22 cellular contexts compared by ENCODE assay signal in the genomic region with DNA sequence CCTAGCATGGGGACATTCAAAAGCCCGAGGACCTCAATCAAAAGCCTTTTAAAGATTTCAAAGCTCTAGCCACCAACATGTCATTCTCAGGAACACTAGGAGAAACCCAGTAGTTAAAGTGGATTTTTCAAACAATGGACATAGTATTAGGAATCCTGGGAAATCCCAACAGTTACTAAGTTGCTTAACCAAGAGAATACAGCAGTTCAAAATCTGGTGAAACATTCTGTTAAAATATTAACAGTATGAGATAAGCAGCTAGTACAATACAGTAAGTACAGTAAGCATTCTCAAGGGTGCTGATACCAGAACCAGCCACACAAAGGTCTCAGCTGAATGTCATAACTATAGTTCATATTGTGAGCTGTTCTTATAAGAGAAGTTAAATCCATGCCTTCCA.
DNase-seq lines count a peak whose midpoint lies in the region; ATAC-seq, FAIRE-seq and TF ChIP-seq lines count a peak whose summit lies in the region.
"Had no signal": no experiment of that assay in that cellular context is flagged by ENCODE, and none has a peak within 500 bp of the region (broad histone marks: within the 10 kb centered on the region; RNA-seq: fewer than 3 reads in every experiment).

No MANE protein-coding gene starts in this region.

- H3K36me3 ChIP-seq in K562 (ENCODE audit: control insufficient read depth, insufficient read depth, low read length) (no peaks in the 10 kb centered on the region), kidney epithelial cell (ENCODE audit: control insufficient read depth, insufficient read depth, low read length) (no peaks in the 10 kb centered on the region), colonic mucosa (no peaks in the 10 kb centered on the region)

- peak overlapping the region in 1 of 2 donors; percentile 10 for H3K27ac Mint-ChIP-seq in effector memory CD8-positive, alpha-beta T cell
- no peak overlapping the region for H3K27ac Mint-ChIP-seq in activated T-helper 2 cell treated with anti-CD3 and anti-CD28 coated beads, Interferon-gamma antibody, Interleukin-2, Interleukin-4, amounts not matched to agents 10 μg/mL and 5 μg/mL and 100 μg/mL, durations not matched to agents 14 hours and 24 hours and 36 hours
- H3K27ac Mint-ChIP-seq: B cell had no signal

- H3K4me3 ChIP-seq in K562 (no peak overlapping the region), kidney epithelial cell (ENCODE audit: low read depth, low read length) (no peak overlapping the region), colonic mucosa (no peak overlapping the region)
- H3K4me3 ChIP-seq: GM23248, SJSA1 had no signal

- peaks cover 0 to 5% of the 10 kb centered on the region in 2 experiments; a peak in 1 of 5 replicates for H3K4me1 ChIP-seq in K562 (replicated peaks in 1 of 2; ENCODE audit: control insufficient read depth in 2 of 2, insufficient read depth in 2 of 2, low read length in 2 of 2)
- no peaks in the 10 kb centered on the region for H3K4me1 ChIP-seq in colonic mucosa
- H3K4me1 ChIP-seq: SJSA1 had no signal

- TF ChIP-seq CTCF in K562 (IDR thresholded peaks at IDR 0.05 in 2 of 3, conservative IDR thresholded peaks at IDR 0.05 in 1 of 3; ENCODE audit: insufficient read depth in 2 of 3, low read depth in 1 of 3, low read length in 3 of 3) (no peak), kidney epithelial cell (IDR thresholded peaks at IDR 0.05; ENCODE audit: insufficient read depth, low read length, poor library complexity, severe bottlenecking) (no peak), colonic mucosa (IDR thresholded peaks at IDR 0.05) (no peak)

- H3K9me1 ChIP-seq in K562 (ENCODE audit: control insufficient read depth, insufficient read depth, low read length) = no peaks in the 10 kb centered on the region

- no peak overlapping the region for H3K4me2 ChIP-seq in K562 (ENCODE audit: insufficient read depth, low read length)

- CTCF ChIA-PET in K562 (lab: Yijun Ruan, JAX; ENCODE audit: low intra/inter-chr PET ratio) = no interaction called here

- no peaks in the 10 kb centered on the region for H4K20me1 ChIP-seq in K562 (replicated peaks; ENCODE audit: control insufficient read depth, insufficient read depth, low read length)

- in situ Hi-C loops in K562 (cut with MboI) = no loop called here

- FAIRE-seq in GM12891 (lab: Jason Lieb, UNC) (peak; percentile 13), K562 (lab: Jason Lieb, UNC) (no peak)

- 25% methylated on average over 1 of the region's 1 CpG for WGBS in K562 (ENCODE audit: insufficient coverage, low coverage, missing lambda C conversion rate)

- peaks cover 0 to 2% of the 10 kb centered on the region in 2 donors for H3K4me1 Mint-ChIP-seq in effector memory CD8-positive, alpha-beta T cell (ENCODE audit: low read depth in 2 of 2)
- H3K4me1 Mint-ChIP-seq in activated T-helper 2 cell treated with anti-CD3 and anti-CD28 coated beads, Interferon-gamma antibody, Interleukin-2, Interleukin-4, amounts not matched to agents 10 μg/mL and 5 μg/mL and 100 μg/mL, durations not matched to agents 14 hours and 24 hours and 36 hours (ENCODE audit: low read depth) = peaks cover 8% of the 10 kb centered on the region

- H3K9ac ChIP-seq in K562 (ENCODE audit: insufficient read depth in 1 of 2, low read depth in 2 of 2, low read length in 2 of 2) (no peak overlapping the region), colonic mucosa (ENCODE audit: low read depth in 2 of 2, low read length in 2 of 2) (no peak overlapping the region)
- H3K9ac ChIP-seq: GM23248 had no signal

- no TSS peak for BruUV-seq in K562 (replicated peaks; lab: Mats Ljungman, UMichigan)

- POLR2A ChIA-PET in K562 (lab: Yijun Ruan, JAX) = interaction anchor here (0.7 to 1.9 kb wide), 2 partner anchors 11 to 68 kb away, joined by 3 to 4 read pairs; a partner anchor contains a TSS

- intact Hi-C loops in K562 (cut with micrococcal nuclease) = no loop called here
- intact Hi-C loops in colonic mucosa (cut with DNase I) = no loop called here
- intact Hi-C loops in activated T-helper 2 cell treated with anti-CD3 and anti-CD28 coated beads, Interferon-gamma antibody, Interleukin-2, Interleukin-4, amounts not matched to agents 10 μg/mL and 5 μg/mL and 100 μg/mL, durations not matched to agents 14 hours and 24 hours and 36 hours (cut with micrococcal nuclease) = no loop called here

- H3K4me3 Mint-ChIP-seq in effector memory CD8-positive, alpha-beta T cell = no peak overlapping the region
- no peak overlapping the region for H3K4me3 Mint-ChIP-seq in activated T-helper 2 cell treated with anti-CD3 and anti-CD28 coated beads, Interferon-gamma antibody, Interleukin-2, Interleukin-4, amounts not matched to agents 10 μg/mL and 5 μg/mL and 100 μg/mL, durations not matched to agents 14 hours and 24 hours and 36 hours (ENCODE audit: low read depth)
- H3K4me3 Mint-ChIP-seq: B cell; CD4-positive, CD25-positive, alpha-beta regulatory T cell had no signal

- H3K79me2 ChIP-seq in K562 (ENCODE audit: control insufficient read depth, insufficient read depth, low read length) = no peaks in the 10 kb centered on the region

- no peak for TF ChIP-seq RAD21 in K562 (CRISPR knock-in tag; conservative IDR thresholded peaks at IDR 0.05 in 1 of 2, IDR thresholded peaks at IDR 0.05 in 1 of 2)

- peak; percentile 57; the same call in 1 of the 3 replicates for ATAC-seq in K562
- ATAC-seq in effector memory CD8-positive, alpha-beta T cell (replicated peaks) = no peak
- no peak for ATAC-seq in GM21825 (IDR thresholded peaks at IDR 0.05; ENCODE audit: unreplicated experiment)
- ATAC-seq: HCT116, PC-3 had no signal

- no peak for DNase-seq in GM12891 (ENCODE audit: insufficient read length, low spot score)
- DNase-seq in K562 (ENCODE audit: extremely low read depth in 1 of 4, low spot score in 3 of 4) = no peak
- DNase-seq in kidney epithelial cell (ENCODE audit: low read depth) = peak; percentile 5
- peak; percentile 30 for DNase-seq in renal cortical epithelial cell (ENCODE audit: low read depth)
- no peak for DNase-seq in effector memory CD8-positive, alpha-beta T cell
- DNase-seq in colonic mucosa = no peak
- DNase-seq in activated T-helper 2 cell treated with anti-CD3 and anti-CD28 coated beads, Interferon-gamma antibody, Interleukin-2, Interleukin-4, amounts not matched to agents 10 μg/mL and 5 μg/mL and 100 μg/mL, durations not matched to agents 14 hours and 24 hours and 36 hours (ENCODE audit: low spot score) = no peak
- DNase-seq: Caco-2; CD4-positive, CD25-positive, alpha-beta regulatory T cell; GM23248; KBM-7; MV-4-11; NCI-H1417; NCI-H187 treated with DMSO at 0.1 percent for 48 hours; NCI-H345; NCI-H526; NK-92 treated with Interleukin-12 subunit alpha and Interleukin-12 subunit beta, amount 100 ng/mL, for 24 hours; PC-3 had no signal

- H3K27me3 Mint-ChIP-seq in effector memory CD8-positive, alpha-beta T cell = no peaks in the 10 kb centered on the region
- H3K27me3 Mint-ChIP-seq in activated T-helper 2 cell treated with anti-CD3 and anti-CD28 coated beads, Interferon-gamma antibody, Interleukin-2, Interleukin-4, amounts not matched to agents 10 μg/mL and 5 μg/mL and 100 μg/mL, durations not matched to agents 14 hours and 24 hours and 36 hours (ENCODE audit: low read depth) = no peaks in the 10 kb centered on the region
- H3K27me3 Mint-ChIP-seq: B cell; CD4-positive, CD25-positive, alpha-beta regulatory T cell had no signal

- peaks cover 6% of the 10 kb centered on the region for H3K36me3 Mint-ChIP-seq in effector memory CD8-positive, alpha-beta T cell (ENCODE audit: insufficient read depth)
- peaks cover 33% of the 10 kb centered on the region for H3K36me3 Mint-ChIP-seq in activated T-helper 2 cell treated with anti-CD3 and anti-CD28 coated beads, Interferon-gamma antibody, Interleukin-2, Interleukin-4, amounts not matched to agents 10 μg/mL and 5 μg/mL and 100 μg/mL, durations not matched to agents 14 hours and 24 hours and 36 hours (ENCODE audit: low read depth)

- H3K27ac ChIP-seq in K562 (ENCODE audit: extremely low read depth, low read depth, low read length) = no peak overlapping the region
- H3K27ac ChIP-seq in colonic mucosa = no peak overlapping the region
- H3K27ac ChIP-seq: GM23248, SJSA1 had no signal

- H3K9me3 Mint-ChIP-seq in effector memory CD8-positive, alpha-beta T cell = peaks cover 0 to 4% of the 10 kb centered on the region in 2 donors
- H3K9me3 Mint-ChIP-seq in activated T-helper 2 cell treated with anti-CD3 and anti-CD28 coated beads, Interferon-gamma antibody, Interleukin-2, Interleukin-4, amounts not matched to agents 10 μg/mL and 5 μg/mL and 100 μg/mL, durations not matched to agents 14 hours and 24 hours and 36 hours = peaks cover 17% of the 10 kb centered on the region

- H3K9me3 ChIP-seq in K562 (replicated peaks; ENCODE audit: control insufficient read depth, insufficient read depth, low read depth, low read length) (no peaks in the 10 kb centered on the region), colonic mucosa (no peaks in the 10 kb centered on the region)
- H3K9me3 ChIP-seq: SJSA1 had no signal

- H3K27me3 ChIP-seq in K562 (ENCODE audit: control insufficient read depth in 2 of 2, insufficient read depth in 2 of 2, low read length in 2 of 2) (no peaks in the 10 kb centered on the region), kidney epithelial cell (ENCODE audit: control insufficient read depth, insufficient read depth, low read length) (no peaks in the 10 kb centered on the region), colonic mucosa (no peaks in the 10 kb centered on the region)
- H3K27me3 ChIP-seq: SJSA1 had no signal

- no peak for TF ChIP-seq EP300 in K562 (IDR thresholded peaks at IDR 0.05; ENCODE audit: low read length)

- no peak overlapping the region for H2AFZ ChIP-seq in K562 (ENCODE audit: low read depth, low read length)
- H2AFZ ChIP-seq: GM23248 had no signal

- TF ChIP-seq POLR2A in GM12891 (IDR thresholded peaks at IDR 0.05; ENCODE audit: low read depth, low read length) (no peak), K562 (conservative IDR thresholded peaks at IDR 0.05) (no peak)

TF ChIP-seq in GM12891, 5 proteins besides CTCF, POLR2A, EP300 and RAD21:
- TF ChIP-seq PAX5 (IDR thresholded peaks at IDR 0.05; ENCODE audit: insufficient read depth, low read length, severe bottlenecking) (no peak), TAF1 (IDR thresholded peaks at IDR 0.05; ENCODE audit: low read depth, low read length) (no peak), SPI1 (IDR thresholded peaks at IDR 0.05; ENCODE audit: low read depth, low read length) (no peak), POLR2AphosphoS5 (IDR thresholded peaks at IDR 0.05; ENCODE audit: low read depth, low read length) (no peak), POU2F2 (IDR thresholded peaks at IDR 0.05; ENCODE audit: low read depth, low read length) (no peak)

TF ChIP-seq in K562, 482 proteins besides CTCF, POLR2A, EP300 and RAD21 (continues in another document):
- TF ChIP-seq ZNF764 (CRISPR knock-in tag; IDR thresholded peaks at IDR 0.05; ENCODE audit: low read depth) (no peak), ZNF347 (CRISPR knock-in tag; IDR thresholded peaks at IDR 0.05; ENCODE audit: low read depth) (no peak)

Comparison
In these comparisons a context has a peak if more than half of its experiments do, and no peak if none do; other contexts are left out.
1. DNase-seq: peak in kidney epithelial cell (single experiment) and renal cortical epithelial cell (single experiment); none in GM12891 (single experiment), K562 (0 of 4), effector memory CD8-positive, alpha-beta T cell (0 of 3), colonic mucosa (single experiment) and activated T-helper 2 cell treated with anti-CD3 and anti-CD28 coated beads, Interferon-gamma antibody, Interleukin-2, Interleukin-4, amounts not matched to agents 10 μg/mL and 5 μg/mL and 100 μg/mL, durations not matched to agents 14 hours and 24 hours and 36 hours (single experiment).